ENCODE assay signal across 1 cellular context in genomic region chr1:243474384-243474851, GRCh38.
TF ChIP-seq lines count a peak whose summit lies in the region.

No MANE protein-coding gene starts in this region.

TF ChIP-seq in H1, 55 proteins besides CTCF, POLR2A, EP300 and RAD21 (continued from another document):
- TF ChIP-seq SIN3A (conservative IDR thresholded peaks at IDR 0.05 in 1 of 2, IDR thresholded peaks at IDR 0.05 in 1 of 2; ENCODE audit: low read depth in 1 of 2, low read length in 2 of 2), result no peak
- no peak for TF ChIP-seq FOSL1 (IDR thresholded peaks at IDR 0.05; ENCODE audit: insufficient read depth, low read depth, low read length)
- no peak for TF ChIP-seq YY1 (IDR thresholded peaks at IDR 0.05; ENCODE audit: low read depth, low read length)
- TF ChIP-seq CHD2 (IDR thresholded peaks at IDR 0.05; ENCODE audit: low read length), result 0 out of 2 replicates have a peak, but pooled peaks have one; percentile 32
- TF ChIP-seq EZH2 (IDR thresholded peaks at IDR 0.05; ENCODE audit: low read depth, low read length, severe bottlenecking), result peak; percentile 2
- TF ChIP-seq TBP (IDR thresholded peaks at IDR 0.05; ENCODE audit: low read depth, low read length), result no peak; the same call in 1 of the 2 replicates
- no peak for TF ChIP-seq CBX8 (IDR thresholded peaks at IDR 0.05; ENCODE audit: borderline replicate concordance, low read depth, low read length)
- no peak for TF ChIP-seq SP4 (IDR thresholded peaks at IDR 0.05; ENCODE audit: low read length)
- TF ChIP-seq, protein P1, sequence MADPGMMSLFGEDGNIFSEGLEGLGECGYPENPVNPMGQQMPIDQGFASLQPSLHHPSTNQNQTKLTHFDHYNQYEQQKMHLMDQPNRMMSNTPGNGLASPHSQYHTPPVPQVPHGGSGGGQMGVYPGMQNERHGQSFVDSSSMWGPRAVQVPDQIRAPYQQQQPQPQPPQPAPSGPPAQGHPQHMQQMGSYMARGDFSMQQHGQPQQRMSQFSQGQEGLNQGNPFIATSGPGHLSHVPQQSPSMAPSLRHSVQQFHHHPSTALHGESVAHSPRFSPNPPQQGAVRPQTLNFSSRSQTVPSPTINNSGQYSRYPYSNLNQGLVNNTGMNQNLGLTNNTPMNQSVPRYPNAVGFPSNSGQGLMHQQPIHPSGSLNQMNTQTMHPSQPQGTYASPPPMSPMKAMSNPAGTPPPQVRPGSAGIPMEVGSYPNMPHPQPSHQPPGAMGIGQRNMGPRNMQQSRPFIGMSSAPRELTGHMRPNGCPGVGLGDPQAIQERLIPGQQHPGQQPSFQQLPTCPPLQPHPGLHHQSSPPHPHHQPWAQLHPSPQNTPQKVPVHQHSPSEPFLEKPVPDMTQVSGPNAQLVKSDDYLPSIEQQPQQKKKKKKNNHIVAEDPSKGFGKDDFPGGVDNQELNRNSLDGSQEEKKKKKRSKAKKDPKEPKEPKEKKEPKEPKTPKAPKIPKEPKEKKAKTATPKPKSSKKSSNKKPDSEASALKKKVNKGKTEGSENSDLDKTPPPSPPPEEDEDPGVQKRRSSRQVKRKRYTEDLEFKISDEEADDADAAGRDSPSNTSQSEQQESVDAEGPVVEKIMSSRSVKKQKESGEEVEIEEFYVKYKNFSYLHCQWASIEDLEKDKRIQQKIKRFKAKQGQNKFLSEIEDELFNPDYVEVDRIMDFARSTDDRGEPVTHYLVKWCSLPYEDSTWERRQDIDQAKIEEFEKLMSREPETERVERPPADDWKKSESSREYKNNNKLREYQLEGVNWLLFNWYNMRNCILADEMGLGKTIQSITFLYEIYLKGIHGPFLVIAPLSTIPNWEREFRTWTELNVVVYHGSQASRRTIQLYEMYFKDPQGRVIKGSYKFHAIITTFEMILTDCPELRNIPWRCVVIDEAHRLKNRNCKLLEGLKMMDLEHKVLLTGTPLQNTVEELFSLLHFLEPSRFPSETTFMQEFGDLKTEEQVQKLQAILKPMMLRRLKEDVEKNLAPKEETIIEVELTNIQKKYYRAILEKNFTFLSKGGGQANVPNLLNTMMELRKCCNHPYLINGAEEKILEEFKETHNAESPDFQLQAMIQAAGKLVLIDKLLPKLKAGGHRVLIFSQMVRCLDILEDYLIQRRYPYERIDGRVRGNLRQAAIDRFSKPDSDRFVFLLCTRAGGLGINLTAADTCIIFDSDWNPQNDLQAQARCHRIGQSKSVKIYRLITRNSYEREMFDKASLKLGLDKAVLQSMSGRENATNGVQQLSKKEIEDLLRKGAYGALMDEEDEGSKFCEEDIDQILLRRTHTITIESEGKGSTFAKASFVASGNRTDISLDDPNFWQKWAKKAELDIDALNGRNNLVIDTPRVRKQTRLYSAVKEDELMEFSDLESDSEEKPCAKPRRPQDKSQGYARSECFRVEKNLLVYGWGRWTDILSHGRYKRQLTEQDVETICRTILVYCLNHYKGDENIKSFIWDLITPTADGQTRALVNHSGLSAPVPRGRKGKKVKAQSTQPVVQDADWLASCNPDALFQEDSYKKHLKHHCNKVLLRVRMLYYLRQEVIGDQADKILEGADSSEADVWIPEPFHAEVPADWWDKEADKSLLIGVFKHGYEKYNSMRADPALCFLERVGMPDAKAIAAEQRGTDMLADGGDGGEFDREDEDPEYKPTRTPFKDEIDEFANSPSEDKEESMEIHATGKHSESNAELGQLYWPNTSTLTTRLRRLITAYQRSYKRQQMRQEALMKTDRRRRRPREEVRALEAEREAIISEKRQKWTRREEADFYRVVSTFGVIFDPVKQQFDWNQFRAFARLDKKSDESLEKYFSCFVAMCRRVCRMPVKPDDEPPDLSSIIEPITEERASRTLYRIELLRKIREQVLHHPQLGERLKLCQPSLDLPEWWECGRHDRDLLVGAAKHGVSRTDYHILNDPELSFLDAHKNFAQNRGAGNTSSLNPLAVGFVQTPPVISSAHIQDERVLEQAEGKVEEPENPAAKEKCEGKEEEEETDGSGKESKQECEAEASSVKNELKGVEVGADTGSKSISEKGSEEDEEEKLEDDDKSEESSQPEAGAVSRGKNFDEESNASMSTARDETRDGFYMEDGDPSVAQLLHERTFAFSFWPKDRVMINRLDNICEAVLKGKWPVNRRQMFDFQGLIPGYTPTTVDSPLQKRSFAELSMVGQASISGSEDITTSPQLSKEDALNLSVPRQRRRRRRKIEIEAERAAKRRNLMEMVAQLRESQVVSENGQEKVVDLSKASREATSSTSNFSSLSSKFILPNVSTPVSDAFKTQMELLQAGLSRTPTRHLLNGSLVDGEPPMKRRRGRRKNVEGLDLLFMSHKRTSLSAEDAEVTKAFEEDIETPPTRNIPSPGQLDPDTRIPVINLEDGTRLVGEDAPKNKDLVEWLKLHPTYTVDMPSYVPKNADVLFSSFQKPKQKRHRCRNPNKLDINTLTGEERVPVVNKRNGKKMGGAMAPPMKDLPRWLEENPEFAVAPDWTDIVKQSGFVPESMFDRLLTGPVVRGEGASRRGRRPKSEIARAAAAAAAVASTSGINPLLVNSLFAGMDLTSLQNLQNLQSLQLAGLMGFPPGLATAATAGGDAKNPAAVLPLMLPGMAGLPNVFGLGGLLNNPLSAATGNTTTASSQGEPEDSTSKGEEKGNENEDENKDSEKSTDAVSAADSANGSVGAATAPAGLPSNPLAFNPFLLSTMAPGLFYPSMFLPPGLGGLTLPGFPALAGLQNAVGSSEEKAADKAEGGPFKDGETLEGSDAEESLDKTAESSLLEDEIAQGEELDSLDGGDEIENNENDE (IDR thresholded peaks at IDR 0.05; ENCODE audit: insufficient replicate concordance, low read length), result no peak
- no peak for TF ChIP-seq SIRT6 (IDR thresholded peaks at IDR 0.05; ENCODE audit: low read length)
- no peak for TF ChIP-seq POLR2AphosphoS5 (IDR thresholded peaks at IDR 0.05; ENCODE audit: low read depth, low read length)
- TF ChIP-seq RXRA (IDR thresholded peaks at IDR 0.05; ENCODE audit: insufficient read depth, low read depth, low read length), result no peak
- no peak for TF ChIP-seq POU5F1 (IDR thresholded peaks at IDR 0.05; ENCODE audit: low read depth, low read length)
- TF ChIP-seq CEBPB (IDR thresholded peaks at IDR 0.05; ENCODE audit: low read depth, low read length), result no peak
- TF ChIP-seq CREB1 (IDR thresholded peaks at IDR 0.05), result no peak
- no peak for TF ChIP-seq BACH1 (IDR thresholded peaks at IDR 0.05; ENCODE audit: low read length)
- no peak for TF ChIP-seq KDM1A (IDR thresholded peaks at IDR 0.05; ENCODE audit: borderline replicate concordance, low read length)
- peak; percentile 94 for TF ChIP-seq MAX (IDR thresholded peaks at IDR 0.05)
- no peak for TF ChIP-seq JUN (IDR thresholded peaks at IDR 0.05; ENCODE audit: low read depth, low read length)
- TF ChIP-seq CHD1 (IDR thresholded peaks at IDR 0.05; ENCODE audit: low read depth, low read length), result no peak
- TF ChIP-seq GABPA (IDR thresholded peaks at IDR 0.05; ENCODE audit: borderline replicate concordance, insufficient read depth, low read length), result 0 out of 2 replicates have a peak, but pooled peaks have one; percentile 40
- TF ChIP-seq SAP30 (IDR thresholded peaks at IDR 0.05; ENCODE audit: insufficient read depth, insufficient replicate concordance, low read length), result no peak
- TF ChIP-seq SIX5 (IDR thresholded peaks at IDR 0.05; ENCODE audit: low read depth, low read length), result no peak
- TF ChIP-seq TAF7 (optimal IDR thresholded peaks at IDR 0.05; ENCODE audit: borderline replicate concordance, low read depth, low read length), result no peak
- TF ChIP-seq SRF (IDR thresholded peaks at IDR 0.05; ENCODE audit: low read depth, low read length), result no peak
- peak; percentile 66 for TF ChIP-seq ASH2L (IDR thresholded peaks at IDR 0.05; ENCODE audit: low read length)
- no peak for TF ChIP-seq NRF1 (IDR thresholded peaks at IDR 0.05; ENCODE audit: low read depth, low read length)
- no peak for TF ChIP-seq HDAC6 (IDR thresholded peaks at IDR 0.05; ENCODE audit: low read depth, low read length)
- TF ChIP-seq E2F6 (IDR thresholded peaks at IDR 0.05), result peak; percentile 80
- no peak for TF ChIP-seq BRCA1 (IDR thresholded peaks at IDR 0.05; ENCODE audit: low read depth, low read length)
- TF ChIP-seq NANOG (IDR thresholded peaks at IDR 0.05; ENCODE audit: insufficient read depth, low read depth, low read length, poor library complexity, severe bottlenecking), result no peak
- no peak for TF ChIP-seq TAF1 (IDR thresholded peaks at IDR 0.05; ENCODE audit: low read depth, low read length)
- no peak for TF ChIP-seq MAFK (IDR thresholded peaks at IDR 0.05; ENCODE audit: low read depth, low read length)
- 0 out of 2 replicates have a peak, but pooled peaks have one; percentile 54 for TF ChIP-seq TCF12 (IDR thresholded peaks at IDR 0.05; ENCODE audit: low read depth, low read length)
- TF ChIP-seq RNF2 (IDR thresholded peaks at IDR 0.05; ENCODE audit: borderline replicate concordance, low read depth, low read length, missing control alignments, poor library complexity, severe bottlenecking), result no peak
- no peak for TF ChIP-seq TEAD4 (IDR thresholded peaks at IDR 0.05; ENCODE audit: low read depth, low read length)
- no peak for TF ChIP-seq ZNF274 (IDR thresholded peaks at IDR 0.05; ENCODE audit: borderline replicate concordance, extremely low read depth, low read length)
- no peak for TF ChIP-seq CTBP2 (IDR thresholded peaks at IDR 0.05; ENCODE audit: borderline replicate concordance, insufficient read depth, insufficient read length, low read length)
- TF ChIP-seq, protein P2, sequence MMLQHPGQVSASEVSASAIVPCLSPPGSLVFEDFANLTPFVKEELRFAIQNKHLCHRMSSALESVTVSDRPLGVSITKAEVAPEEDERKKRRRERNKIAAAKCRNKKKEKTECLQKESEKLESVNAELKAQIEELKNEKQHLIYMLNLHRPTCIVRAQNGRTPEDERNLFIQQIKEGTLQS (IDR thresholded peaks at IDR 0.05; ENCODE audit: insufficient read depth, low read depth, low read length), result no peak
- TF ChIP-seq KDM5A (IDR thresholded peaks at IDR 0.05; ENCODE audit: low read length), result no peak
- no peak for TF ChIP-seq KDM4A (IDR thresholded peaks at IDR 0.05; ENCODE audit: low read depth, low read length, severe bottlenecking)
- TF ChIP-seq, protein P3, sequence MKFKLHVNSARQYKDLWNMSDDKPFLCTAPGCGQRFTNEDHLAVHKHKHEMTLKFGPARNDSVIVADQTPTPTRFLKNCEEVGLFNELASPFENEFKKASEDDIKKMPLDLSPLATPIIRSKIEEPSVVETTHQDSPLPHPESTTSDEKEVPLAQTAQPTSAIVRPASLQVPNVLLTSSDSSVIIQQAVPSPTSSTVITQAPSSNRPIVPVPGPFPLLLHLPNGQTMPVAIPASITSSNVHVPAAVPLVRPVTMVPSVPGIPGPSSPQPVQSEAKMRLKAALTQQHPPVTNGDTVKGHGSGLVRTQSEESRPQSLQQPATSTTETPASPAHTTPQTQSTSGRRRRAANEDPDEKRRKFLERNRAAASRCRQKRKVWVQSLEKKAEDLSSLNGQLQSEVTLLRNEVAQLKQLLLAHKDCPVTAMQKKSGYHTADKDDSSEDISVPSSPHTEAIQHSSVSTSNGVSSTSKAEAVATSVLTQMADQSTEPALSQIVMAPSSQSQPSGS (IDR thresholded peaks at IDR 0.05; ENCODE audit: low read length), result no peak
- no peak for TF ChIP-seq USF2 (IDR thresholded peaks at IDR 0.05; ENCODE audit: low read length)
- TF ChIP-seq HDAC2 (IDR thresholded peaks at IDR 0.05; ENCODE audit: borderline replicate concordance in 1 of 2, low read depth in 2 of 2, low read length in 2 of 2), result no peak
- no peak for TF ChIP-seq RFX5 (IDR thresholded peaks at IDR 0.05; ENCODE audit: borderline replicate concordance, low read depth, low read length)
- TF ChIP-seq GTF2F1 (IDR thresholded peaks at IDR 0.05; ENCODE audit: borderline replicate concordance, low read depth, low read length), result no peak
- no peak for TF ChIP-seq SP2 (IDR thresholded peaks at IDR 0.05; ENCODE audit: low read length)
- no peak for TF ChIP-seq SP1 (IDR thresholded peaks at IDR 0.05; ENCODE audit: low read depth, low read length)
- TF ChIP-seq JUND (IDR thresholded peaks at IDR 0.05; ENCODE audit: low read length), result no peak
- TF ChIP-seq PHF8 (conservative IDR thresholded peaks at IDR 0.05; ENCODE audit: low read depth, low read length), result no peak
TF ChIP-seq in H1: peak in this region for 8.
